In the genomic region with DNA sequence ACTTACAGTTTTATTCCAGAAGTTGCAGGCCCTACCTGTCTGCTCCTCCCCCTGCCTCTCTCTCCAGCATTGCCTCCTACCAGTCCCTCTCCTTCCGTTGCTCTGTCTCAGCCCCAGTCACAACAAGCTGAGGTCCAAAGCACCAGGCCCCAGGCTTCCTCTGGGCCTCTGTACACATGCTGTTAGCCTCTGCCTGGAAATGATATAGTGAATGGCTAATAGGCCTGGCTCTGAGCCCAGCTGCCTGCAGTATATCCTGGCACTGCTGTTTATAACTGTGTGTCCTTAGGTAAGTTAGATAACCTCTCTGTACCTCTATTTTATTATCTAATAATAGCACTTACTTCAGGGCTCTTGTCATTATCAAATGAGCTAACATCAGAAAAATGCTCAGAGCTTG, we compare ENCODE assay signal across 16 cellular contexts.
DNase-seq lines count a peak whose midpoint lies in the region; ATAC-seq and TF ChIP-seq lines count a peak whose summit lies in the region.
"Had no signal": no experiment of that assay in that cellular context is flagged by ENCODE, and none has a peak within 500 bp of the region (broad histone marks: within the 10 kb centered on the region; RNA-seq: fewer than 3 reads in every experiment).

No MANE protein-coding gene starts in this region.

- H3K9me3 ChIP-seq in SK-N-SH (no peaks in the 10 kb centered on the region), fibroblast of lung (ENCODE audit: control insufficient read depth, insufficient read depth, low read depth, low read length) (no peaks in the 10 kb centered on the region), transverse colon (no peaks in the 10 kb centered on the region)

- no peaks in the 10 kb centered on the region for H4K20me1 ChIP-seq in SK-N-SH (ENCODE audit: insufficient read depth)
- no peaks in the 10 kb centered on the region for H4K20me1 ChIP-seq in fibroblast of lung (ENCODE audit: control insufficient read depth, extremely low read depth, insufficient read depth, low read length)

- H2AFZ ChIP-seq in SK-N-SH (ENCODE audit: low read depth), result no peak overlapping the region
- no peak overlapping the region for H2AFZ ChIP-seq in fibroblast of lung (ENCODE audit: low read length)

- TF ChIP-seq CTCF in SK-N-SH (IDR thresholded peaks at IDR 0.05) (no peak), fibroblast of lung (conservative IDR thresholded peaks at IDR 0.05 in 1 of 2, IDR thresholded peaks at IDR 0.05 in 1 of 2; ENCODE audit: low read depth in 1 of 2, low read length in 2 of 2) (no peak), transverse colon (IDR thresholded peaks at IDR 0.05) (no peak)

- H3K4me2 ChIP-seq in SK-N-SH, result no peak overlapping the region
- no peak overlapping the region for H3K4me2 ChIP-seq in fibroblast of lung (ENCODE audit: extremely low read depth, insufficient read depth, low read length)

- DNase-seq in left cardiac atrium (peak; percentile 30), left ventricle myocardium superior (no peak), SK-N-SH (peak; percentile 73), fibroblast of lung (ENCODE audit: low read depth in 2 of 2) (peak; percentile 9 to 64), transverse colon (peak; percentile 41)
- DNase-seq in activated effector memory CD4-positive, alpha-beta T cell treated with Interleukin-2 at 50 U/mL for 16 hours, result no peak
- DNase-seq in activated CD8-positive, alpha-beta memory T cell treated with anti-CD3 and anti-CD28 coated beads for 24 hours, result no peak
- DNase-seq: activated CD4-positive, alpha-beta T cell treated with anti-CD3 and anti-CD28 coated beads for 48 hours; activated naive CD4-positive, alpha-beta T cell; DMS53; hippocampal formation; midbrain; NCI-H1694; NCI-H526; SW 1271 had no signal

- WGBS in SK-N-SH (ENCODE audit: low lambda C conversion rate), result 50% methylated on average over 1 of the region's 1 CpG
- WGBS in transverse colon (ENCODE audit: low coverage in 1 of 2), 2 donors, result 40% methylated on average over 1 of the region's 1 CpG; no CpG with 5 or more reads in 1 of the 2 donors

- peak overlapping the region in 1 of 2 experiments; percentile 43; a peak in 1 of 4 replicates for H3K27ac ChIP-seq in SK-N-SH (ENCODE audit: low read depth in 2 of 2, low read length in 1 of 2)
- no peak overlapping the region for H3K27ac ChIP-seq in fibroblast of lung (ENCODE audit: insufficient read depth, low read length)
- H3K27ac ChIP-seq in transverse colon, result no peak overlapping the region

- H3K4me1 ChIP-seq in SK-N-SH (ENCODE audit: control insufficient read depth in 1 of 2, insufficient read depth in 2 of 2, low read depth in 1 of 2, low read length in 1 of 2) (peaks cover 0 to 3% of the 10 kb centered on the region in 2 experiments; a peak in 1 of 4 replicates), fibroblast of lung (ENCODE audit: control insufficient read depth, extremely low read depth, insufficient read depth, low read length) (no peaks in the 10 kb centered on the region), transverse colon (no peaks in the 10 kb centered on the region)

- POLR2A ChIA-PET in SK-N-SH (lab: Yijun Ruan, JAX), result interaction anchor here (1.0 kb wide), 1 partner anchor 12 kb away, joined by 3 read pairs; no protein-coding TSS in a partner anchor

- in situ Hi-C loops in transverse colon (cut with MboI; ENCODE audit: low pct_ligation_motif_present in 1 of 4, low pct_unique_long_range_greater_than_20kb in 1 of 4, low sequenced_read_pairs in 3 of 4), result no loop called here

- peak in 1 of 2 experiments; percentile 46; a peak in 1 of 4 replicates for TF ChIP-seq EP300 in SK-N-SH (IDR thresholded peaks at IDR 0.05; ENCODE audit: borderline replicate concordance in 1 of 2, low read depth in 1 of 2, low read length in 1 of 2)
- no peak for TF ChIP-seq EP300 in transverse colon (IDR thresholded peaks at IDR 0.05; ENCODE audit: low read depth)

- H3K9ac ChIP-seq in SK-N-SH, result no peak overlapping the region
- H3K9ac ChIP-seq in fibroblast of lung (ENCODE audit: insufficient read depth, low read length), result no peak overlapping the region

- intact Hi-C loops in left cardiac atrium (cut with DNase I) (no loop called here), left ventricle myocardium superior (cut with micrococcal nuclease) (no loop called here), transverse colon (cut with DNase I; ENCODE audit: low total_unique reads) (no loop called here)

- H3K27me3 ChIP-seq in SK-N-SH (ENCODE audit: insufficient read depth) (no peaks in the 10 kb centered on the region), fibroblast of lung (ENCODE audit: control insufficient read depth, insufficient read depth, low read length) (no peaks in the 10 kb centered on the region), transverse colon (no peaks in the 10 kb centered on the region)

- H3K79me2 ChIP-seq in SK-N-SH (ENCODE audit: insufficient read depth) (no peaks in the 10 kb centered on the region), fibroblast of lung (ENCODE audit: control insufficient read depth, insufficient read depth, low read length) (no peaks in the 10 kb centered on the region)

- H3K36me3 ChIP-seq in SK-N-SH (replicated peaks in 1 of 2; ENCODE audit: control insufficient read depth in 1 of 2, insufficient read depth in 2 of 2, low read length in 1 of 2) (no peaks in the 10 kb centered on the region), fibroblast of lung (ENCODE audit: control insufficient read depth, insufficient read depth, low read length) (no peaks in the 10 kb centered on the region), transverse colon (no peaks in the 10 kb centered on the region)

- ATAC-seq in left cardiac atrium (no peak), left ventricle myocardium superior (no peak), HG02840 (IDR thresholded peaks at IDR 0.05; ENCODE audit: low FRiP score, unreplicated experiment) (no peak)

- CTCF ChIA-PET in SK-N-SH (lab: Yijun Ruan, JAX), result interaction anchor here (0.7 kb wide), 1 partner anchor 439 kb away, joined by 3 read pairs; no protein-coding TSS in a partner anchor

- H3K9me2 ChIP-seq in SK-N-SH, result no peaks in the 10 kb centered on the region

- no peak for TF ChIP-seq POLR2A in transverse colon (IDR thresholded peaks at IDR 0.05)

- no peak; the same call in 1 of the 2 replicates for TF ChIP-seq RAD21 in SK-N-SH (IDR thresholded peaks at IDR 0.05; ENCODE audit: low read length)

- no peaks in the 10 kb centered on the region for H3F3A ChIP-seq in SK-N-SH (replicated peaks; ENCODE audit: insufficient read depth)

- H3K4me3 ChIP-seq in SK-N-SH (ENCODE audit: low read depth in 2 of 2, low read length in 1 of 2) (no peak overlapping the region), fibroblast of lung (replicated peaks in 1 of 4; ENCODE audit: control extremely low read depth in 1 of 4, insufficient read depth in 1 of 4, low read depth in 3 of 4, low read length in 4 of 4) (no peak overlapping the region), transverse colon (no peak overlapping the region)

TF ChIP-seq in SK-N-SH, 30 proteins besides CTCF, POLR2A, EP300 and RAD21:
- TF ChIP-seq, protein P1, sequence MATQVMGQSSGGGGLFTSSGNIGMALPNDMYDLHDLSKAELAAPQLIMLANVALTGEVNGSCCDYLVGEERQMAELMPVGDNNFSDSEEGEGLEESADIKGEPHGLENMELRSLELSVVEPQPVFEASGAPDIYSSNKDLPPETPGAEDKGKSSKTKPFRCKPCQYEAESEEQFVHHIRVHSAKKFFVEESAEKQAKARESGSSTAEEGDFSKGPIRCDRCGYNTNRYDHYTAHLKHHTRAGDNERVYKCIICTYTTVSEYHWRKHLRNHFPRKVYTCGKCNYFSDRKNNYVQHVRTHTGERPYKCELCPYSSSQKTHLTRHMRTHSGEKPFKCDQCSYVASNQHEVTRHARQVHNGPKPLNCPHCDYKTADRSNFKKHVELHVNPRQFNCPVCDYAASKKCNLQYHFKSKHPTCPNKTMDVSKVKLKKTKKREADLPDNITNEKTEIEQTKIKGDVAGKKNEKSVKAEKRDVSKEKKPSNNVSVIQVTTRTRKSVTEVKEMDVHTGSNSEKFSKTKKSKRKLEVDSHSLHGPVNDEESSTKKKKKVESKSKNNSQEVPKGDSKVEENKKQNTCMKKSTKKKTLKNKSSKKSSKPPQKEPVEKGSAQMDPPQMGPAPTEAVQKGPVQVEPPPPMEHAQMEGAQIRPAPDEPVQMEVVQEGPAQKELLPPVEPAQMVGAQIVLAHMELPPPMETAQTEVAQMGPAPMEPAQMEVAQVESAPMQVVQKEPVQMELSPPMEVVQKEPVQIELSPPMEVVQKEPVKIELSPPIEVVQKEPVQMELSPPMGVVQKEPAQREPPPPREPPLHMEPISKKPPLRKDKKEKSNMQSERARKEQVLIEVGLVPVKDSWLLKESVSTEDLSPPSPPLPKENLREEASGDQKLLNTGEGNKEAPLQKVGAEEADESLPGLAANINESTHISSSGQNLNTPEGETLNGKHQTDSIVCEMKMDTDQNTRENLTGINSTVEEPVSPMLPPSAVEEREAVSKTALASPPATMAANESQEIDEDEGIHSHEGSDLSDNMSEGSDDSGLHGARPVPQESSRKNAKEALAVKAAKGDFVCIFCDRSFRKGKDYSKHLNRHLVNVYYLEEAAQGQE (IDR thresholded peaks at IDR 0.05; ENCODE audit: low read depth, low read length), result no peak
- TF ChIP-seq GATA2 (CRISPR knock-in tag; IDR thresholded peaks at IDR 0.05) (0 out of 2 replicates have a peak, but pooled peaks have one; percentile 23), GABPA (IDR thresholded peaks at IDR 0.05; ENCODE audit: low read depth) (no peak), FOSL2 (IDR thresholded peaks at IDR 0.05; ENCODE audit: borderline replicate concordance, low read depth) (no peak), MXI1 (IDR thresholded peaks at IDR 0.05; ENCODE audit: low read depth, low read length) (0 out of 2 replicates have a peak, but pooled peaks have one; percentile 30), NRF1 (IDR thresholded peaks at IDR 0.05; ENCODE audit: low read depth, low read length) (no peak), RCOR1 (IDR thresholded peaks at IDR 0.05; ENCODE audit: low read length) (peak; percentile 42; the same call in 1 of the 2 replicates), YY1 (IDR thresholded peaks at IDR 0.05; ENCODE audit: low read depth) (no peak), CHD2 (IDR thresholded peaks at IDR 0.05; ENCODE audit: low read length, partially characterized antibody) (peak; percentile 37), USF1 (IDR thresholded peaks at IDR 0.05; ENCODE audit: borderline replicate concordance, low read depth) (no peak)

Comparison
In these comparisons a context has a peak if more than half of its experiments do, and no peak if none do; other contexts are left out.
1. DNase-seq: peak in left cardiac atrium (single experiment), SK-N-SH (single experiment), fibroblast of lung (2 of 2) and transverse colon (single experiment); none in left ventricle myocardium superior (single experiment), activated effector memory CD4-positive, alpha-beta T cell treated with Interleukin-2 at 50 U/mL for 16 hours (single experiment) and activated CD8-positive, alpha-beta memory T cell treated with anti-CD3 and anti-CD28 coated beads for 24 hours (single experiment).